Comparison of ENCODE assay signal across 8 cellular contexts in genomic region chr16:11128211-11129123, GRCh38.
A peak's percentile ranks its signal among the peaks of the same experiment; 100 is the strongest.
DNase-seq lines count a peak whose midpoint lies in the region; ATAC-seq and TF ChIP-seq lines count a peak whose summit lies in the region.

No MANE protein-coding gene starts in this region.

- peaks cover 56% of the 10 kb centered on the region for H3K36me3 Mint-ChIP-seq in CD4-positive, CD25-positive, alpha-beta regulatory T cell
- H3K36me3 Mint-ChIP-seq in effector memory CD8-positive, alpha-beta T cell (ENCODE audit: insufficient read depth) = peaks cover 33% of the 10 kb centered on the region
- H3K36me3 Mint-ChIP-seq in nephron progenitor cell (ENCODE audit: low read depth) = peaks cover 23% of the 10 kb centered on the region

- peak overlapping the region; percentile 12 to 84 (median 69) for H3K27ac Mint-ChIP-seq in CD4-positive, CD25-positive, alpha-beta regulatory T cell
- H3K27ac Mint-ChIP-seq in effector memory CD8-positive, alpha-beta T cell = peak overlapping the region; percentile 56 to 70
- peak overlapping the region; percentile 56 for H3K27ac Mint-ChIP-seq in nephron progenitor cell

- DNase-seq in CD4-positive, CD25-positive, alpha-beta regulatory T cell = peak in 1 of 3 donors; percentile 66
- DNase-seq in OCI-M1 (lab: John Stamatoyannopoulos, UW) (peak; percentile 91), nephron progenitor cell (no peak), MG63 (no peak), NCI-H1694 treated with DMSO at 0.1 percent for 48 hours (lab: John Stamatoyannopoulos, UW) (no peak)
- no peak for DNase-seq in effector memory CD8-positive, alpha-beta T cell
- no peak for DNase-seq in effector CD4-positive, alpha-beta T cell
- DNase-seq in stimulated activated CD4-positive, alpha-beta T cell treated with anti-CD3 and anti-CD28 coated beads, Interleukin-4, amount 100 ng/mL, for 4 hours = no peak

- no peak overlapping the region for H3K4me3 Mint-ChIP-seq in CD4-positive, CD25-positive, alpha-beta regulatory T cell
- H3K4me3 Mint-ChIP-seq in effector memory CD8-positive, alpha-beta T cell = no peak overlapping the region
- H3K4me3 Mint-ChIP-seq in nephron progenitor cell = no peak overlapping the region

- H3K4me3 ChIP-seq in CD4-positive, CD25-positive, alpha-beta regulatory T cell (ENCODE audit: low read depth, low read length) = no peak overlapping the region
- H3K4me3 ChIP-seq in MG63 = no peak overlapping the region

- no peak overlapping the region for H3K27ac ChIP-seq in CD4-positive, CD25-positive, alpha-beta regulatory T cell (ENCODE audit: insufficient read depth, low read length, poor library complexity, severe bottlenecking)

- H3K27me3 ChIP-seq in CD4-positive, CD25-positive, alpha-beta regulatory T cell (ENCODE audit: control insufficient read depth, insufficient read depth, low read length) = no peaks in the 10 kb centered on the region
- H3K27me3 ChIP-seq in MG63 = no peaks in the 10 kb centered on the region

- no peaks in the 10 kb centered on the region for H3K9me3 ChIP-seq in CD4-positive, CD25-positive, alpha-beta regulatory T cell (ENCODE audit: control insufficient read depth in 2 of 2, low read length in 2 of 2)
- H3K9me3 ChIP-seq in MG63 = no peaks in the 10 kb centered on the region

- ATAC-seq in CD4-positive, CD25-positive, alpha-beta regulatory T cell (ENCODE audit: low read depth in 2 of 2) = no peak
- no peak for ATAC-seq in effector memory CD8-positive, alpha-beta T cell (replicated peaks)

- peaks cover 5% of the 10 kb centered on the region for H3K4me1 ChIP-seq in CD4-positive, CD25-positive, alpha-beta regulatory T cell (ENCODE audit: control insufficient read depth, insufficient read depth, low read length, poor library complexity, severe bottlenecking)

- peaks cover 5 to 21% (median 9%) of the 10 kb centered on the region in 4 donors for H3K4me1 Mint-ChIP-seq in CD4-positive, CD25-positive, alpha-beta regulatory T cell
- peaks cover 4 to 8% of the 10 kb centered on the region in 2 donors for H3K4me1 Mint-ChIP-seq in effector memory CD8-positive, alpha-beta T cell (ENCODE audit: low read depth in 2 of 2)
- H3K4me1 Mint-ChIP-seq in nephron progenitor cell = peaks cover 77% of the 10 kb centered on the region

- no peaks in the 10 kb centered on the region for H3K9me3 Mint-ChIP-seq in CD4-positive, CD25-positive, alpha-beta regulatory T cell
- H3K9me3 Mint-ChIP-seq in effector memory CD8-positive, alpha-beta T cell = no peaks in the 10 kb centered on the region
- no peaks in the 10 kb centered on the region for H3K9me3 Mint-ChIP-seq in nephron progenitor cell

- H3K36me3 ChIP-seq in CD4-positive, CD25-positive, alpha-beta regulatory T cell (ENCODE audit: control insufficient read depth, insufficient read depth, low read length) = peaks cover 35% of the 10 kb centered on the region
- peaks cover 17% of the 10 kb centered on the region for H3K36me3 ChIP-seq in MG63

- no peak for TF ChIP-seq CTCF in nephron progenitor cell (IDR thresholded peaks at IDR 0.05)

- no peaks in the 10 kb centered on the region for H3K27me3 Mint-ChIP-seq in CD4-positive, CD25-positive, alpha-beta regulatory T cell
- H3K27me3 Mint-ChIP-seq in effector memory CD8-positive, alpha-beta T cell = no peaks in the 10 kb centered on the region
- peaks cover 3% of the 10 kb centered on the region for H3K27me3 Mint-ChIP-seq in nephron progenitor cell (ENCODE audit: low read depth, poor library complexity)
